In genomic region chr2:96205888-96206287, GRCh38 we compare ENCODE assay signal across 9 cellular contexts. TPM values are rescaled to one million over a fixed set of nuclear protein-coding genes. Genes with fewer than 3 reads are reported as not detected.
DNase-seq lines count a peak whose midpoint lies in the region; ATAC-seq and TF ChIP-seq lines count a peak whose summit lies in the region.
"Had no signal": no experiment of that assay in that cellular context is flagged by ENCODE, and none has a peak within 500 bp of the region (broad histone marks: within the 10 kb centered on the region; RNA-seq: fewer than 3 reads in every experiment).

No MANE protein-coding gene starts in this region.

- no peaks in the 10 kb centered on the region for H3K9me3 ChIP-seq in A673 (ENCODE audit: low read depth, low read length, poor library complexity, severe bottlenecking)

- H3K9me3 Mint-ChIP-seq in memory B cell, result no peaks in the 10 kb centered on the region

- H3K27ac Mint-ChIP-seq in memory B cell, result peak overlapping the region; percentile 86

- H3K4me1 Mint-ChIP-seq in memory B cell, result peaks cover 44% of the 10 kb centered on the region

- intact Hi-C loops in A673 (cut with micrococcal nuclease; ENCODE audit: unreplicated experiment), result loop anchor here (5.0 kb wide), 1 partner anchor 61 kb away; the partner anchor contains the start of genes CIAO1 and TMEM127

- H3K4me3 Mint-ChIP-seq in memory B cell, result peak overlapping the region; percentile 74

- H3K36me3 ChIP-seq in A673 (ENCODE audit: insufficient read depth, low read length, poor library complexity, severe bottlenecking), result no peaks in the 10 kb centered on the region

- H3K4me3 ChIP-seq in A673 (ENCODE audit: low read depth, low read length, poor library complexity, severe bottlenecking) (peak overlapping the region; percentile 21), astrocyte of the spinal cord (ENCODE audit: low read depth, low read length) (no peak overlapping the region)

- peaks cover 8% of the 10 kb centered on the region for H3K36me3 Mint-ChIP-seq in memory B cell

- in situ Hi-C loops in astrocyte of the spinal cord (cut with HindIII; ENCODE audit: low sequenced_read_pairs), result no loop called here

- CTCF ChIA-PET in A673 (lab: Charles Lee), result no interaction called here

- POLR2A ChIA-PET in A673 (lab: Charles Lee; ENCODE audit: low non-redundant PET), result no interaction called here

- TF ChIP-seq CTCF in A673 (conservative IDR thresholded peaks at IDR 0.05; ENCODE audit: low read depth, low read length), result no peak
- no peak for TF ChIP-seq CTCF in astrocyte of the spinal cord (IDR thresholded peaks at IDR 0.05; ENCODE audit: low read depth, low read length)

- peaks cover 21% of the 10 kb centered on the region for H3K4me1 ChIP-seq in A673 (ENCODE audit: insufficient read depth, low read length, poor library complexity, severe bottlenecking)

- ATAC-seq in memory B cell (ENCODE audit: low read depth), result no peak
- no peak for ATAC-seq in GM18520 (IDR thresholded peaks at IDR 0.05; ENCODE audit: unreplicated experiment)
- ATAC-seq in GM18498 (IDR thresholded peaks at IDR 0.05; ENCODE audit: unreplicated experiment), result no peak

- DNase-seq in A673 (ENCODE audit: low spot score), result no peak
- DNase-seq in HCEC 1CT, result peak; percentile 79
- DNase-seq in astrocyte of the spinal cord (ENCODE audit: low read depth, low spot score), result peak; percentile 49
- DNase-seq in memory B cell (ENCODE audit: low spot score in 2 of 2), result no peak
- DNase-seq in NCI-H510A treated with DMSO at 0.1 percent for 48 hours (lab: John Stamatoyannopoulos, UW), result no peak
- no peak for DNase-seq in ureter (ENCODE audit: low spot score)
- DNase-seq: NCI-H1930 had no signal

- BruUV-seq in A673 (replicated peaks; lab: Mats Ljungman, UMichigan), result no TSS peak

- no peaks in the 10 kb centered on the region for H3K27me3 ChIP-seq in A673 (replicated peaks; ENCODE audit: insufficient read depth, low read depth, low read length, poor library complexity)

- no peaks in the 10 kb centered on the region for H3K27me3 Mint-ChIP-seq in memory B cell

- H3K27ac ChIP-seq in A673 (ENCODE audit: low read depth, low read length, poor library complexity, severe bottlenecking), result no peak overlapping the region

RNA-seq across cellular contexts. Expression of gene STARD7, which starts 2.7 kb away (rescaled TPM):
- total RNA-seq in A673 (2021) (189 and 201 TPM in 2 replicates), ureter (95.0 TPM)

RNA-seq across cellular contexts. Expression of gene TMEM127, which starts 59.9 kb away (rescaled TPM):
- 23.6 and 25.5 TPM in 2 replicates for total RNA-seq in A673 (2021)
- 52.6 TPM for total RNA-seq in ureter

Comparison
In these comparisons a context has a peak if more than half of its experiments do, and no peak if none do; other contexts are left out.
1. DNase-seq: peak in HCEC 1CT (single experiment) and astrocyte of the spinal cord (single experiment); none in A673 (single experiment), memory B cell (0 of 2), NCI-H510A treated with DMSO at 0.1 percent for 48 hours (single experiment) and ureter (single experiment).